In the genomic region with DNA sequence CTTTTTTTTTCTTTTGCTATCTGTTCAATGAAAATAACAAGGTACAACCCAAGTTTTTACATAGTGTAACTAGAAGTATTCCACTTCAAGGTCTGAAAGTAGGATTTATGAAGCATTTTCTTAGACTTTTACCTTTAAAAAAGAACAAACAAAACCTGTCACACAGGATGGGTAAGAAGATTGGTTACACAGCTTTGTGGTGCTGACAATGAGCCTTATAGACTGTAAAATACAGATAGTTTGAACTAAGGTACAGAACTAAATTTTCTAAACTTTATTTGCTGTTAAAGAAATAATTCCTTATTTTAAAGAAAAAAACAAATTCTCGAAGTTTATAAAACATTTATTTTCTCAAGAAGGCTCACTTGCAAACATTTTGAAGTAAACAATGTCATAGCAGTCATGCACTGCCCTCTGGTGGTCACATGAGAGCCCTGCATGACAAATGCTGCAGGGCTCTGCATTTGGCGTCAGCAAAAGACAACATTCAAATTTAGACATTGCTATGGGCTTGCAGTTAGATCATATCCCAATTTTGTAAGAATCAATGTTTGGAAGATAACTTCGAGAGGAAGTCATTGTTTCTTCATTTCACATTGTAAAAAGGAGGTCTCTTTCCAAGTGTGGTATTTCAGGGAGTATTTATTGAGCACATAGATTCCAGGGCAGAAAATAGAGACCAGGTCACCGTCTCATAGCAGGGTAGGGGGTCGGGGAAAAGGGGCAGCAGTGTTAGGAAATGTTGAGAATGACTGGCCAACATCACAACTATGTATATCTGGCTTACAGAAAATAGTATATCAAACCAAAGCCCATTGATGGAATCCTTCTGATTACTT, we compare ENCODE assay signal across 8 cellular contexts.
DNase-seq lines count a peak whose midpoint lies in the region; ATAC-seq and TF ChIP-seq lines count a peak whose summit lies in the region.

No MANE protein-coding gene starts in this region.

- H3K4me1 ChIP-seq in breast epithelium, result no peaks in the 10 kb centered on the region

- H4K20me1 ChIP-seq in SU-DHL-6 (ENCODE audit: low read depth, low read length), result no peaks in the 10 kb centered on the region

- no peak overlapping the region for H3K9ac ChIP-seq in SU-DHL-6 (ENCODE audit: low read length)

- no peaks in the 10 kb centered on the region for H3K79me2 ChIP-seq in SU-DHL-6 (ENCODE audit: insufficient read depth, low read length)

- H2AFZ ChIP-seq in SU-DHL-6 (ENCODE audit: low read depth, low read length, severe bottlenecking), result no peak overlapping the region

- H3K4me2 ChIP-seq in SU-DHL-6 (ENCODE audit: low read depth, low read length, poor library complexity, severe bottlenecking), result no peak overlapping the region

- peak; percentile 96 for ATAC-seq in GM21515 (IDR thresholded peaks at IDR 0.05; ENCODE audit: unreplicated experiment)

- no peaks in the 10 kb centered on the region for H3K9me2 ChIP-seq in SU-DHL-6 (replicated peaks; ENCODE audit: insufficient read depth, low read length)

- H3K27ac ChIP-seq in SU-DHL-6 (ENCODE audit: low read depth, low read length), result no peak overlapping the region
- no peak overlapping the region for H3K27ac ChIP-seq in breast epithelium

- H3K9me3 ChIP-seq in SU-DHL-6 (ENCODE audit: insufficient read depth, low read length) (peaks cover 3% of the 10 kb centered on the region; the same call in 1 of the 2 replicates), breast epithelium (peaks cover 12 to 36% of the 10 kb centered on the region in 2 donors)

- TF ChIP-seq POLR2A in breast epithelium (IDR thresholded peaks at IDR 0.05), result no peak

- intact Hi-C loops in breast epithelium (cut with DNase I; ENCODE audit: low total_unique reads), result no loop called here

- H3K4me3 ChIP-seq in SU-DHL-6 (ENCODE audit: insufficient read depth, low read length, poor library complexity, severe bottlenecking) (no peak overlapping the region), breast epithelium (no peak overlapping the region)

- no peaks in the 10 kb centered on the region for H3K27me3 ChIP-seq in SU-DHL-6 (ENCODE audit: low read length)
- peaks cover 0 to 6% of the 10 kb centered on the region in 2 donors for H3K27me3 ChIP-seq in breast epithelium

- TF ChIP-seq CTCF in SU-DHL-6 (IDR thresholded peaks at IDR 0.05; ENCODE audit: insufficient read depth, low read length, poor library complexity, severe bottlenecking) (peak; percentile 92), breast epithelium (IDR thresholded peaks at IDR 0.05) (peak; percentile 64 to 73 (median 66))

- DNase-seq in NCI-H748 (lab: John Stamatoyannopoulos, UW; ENCODE audit: unreplicated experiment) (peak; percentile 38), NCI-H748 treated with DMSO at 0.1 percent for 48 hours (lab: John Stamatoyannopoulos, UW) (no peak), HT-29 (ENCODE audit: low spot score) (peak; percentile 69), breast epithelium (ENCODE audit: low spot score in 2 of 2) (no peak), left kidney (ENCODE audit: low read depth, low spot score) (peak; percentile 78)
- peak; percentile 13 for DNase-seq in stimulated activated CD8-positive, alpha-beta memory T cell treated with anti-CD3 and anti-CD28 coated beads, Interleukin-4, amount 100 ng/mL, for 1 hour (ENCODE audit: low read depth in 2 of 2, low spot score in 1 of 2)

- H3K36me3 ChIP-seq in SU-DHL-6 (ENCODE audit: low read length), result no peaks in the 10 kb centered on the region
- H3K36me3 ChIP-seq in breast epithelium, result no peaks in the 10 kb centered on the region

- H3F3A ChIP-seq in SU-DHL-6 (ENCODE audit: insufficient read depth), result no peaks in the 10 kb centered on the region

Comparison
In these comparisons a context has a peak if more than half of its experiments do, and no peak if none do; other contexts are left out.
1. DNase-seq: peak in NCI-H748 (single experiment), HT-29 (single experiment), left kidney (single experiment) and stimulated activated CD8-positive, alpha-beta memory T cell treated with anti-CD3 and anti-CD28 coated beads, Interleukin-4, amount 100 ng/mL, for 1 hour (2 of 2); none in NCI-H748 treated with DMSO at 0.1 percent for 48 hours (single experiment) and breast epithelium (0 of 2).